7 cellular contexts compared by ENCODE assay signal in genomic region chr9:111983484-111983908, GRCh38.
A peak's percentile ranks its signal among the peaks of the same experiment; 100 is the strongest.
DNase-seq lines count a peak whose midpoint lies in the region; ATAC-seq and TF ChIP-seq lines count a peak whose summit lies in the region.

No MANE protein-coding gene starts in this region.

- 0 out of 2 replicates have a peak overlapping the region, but pooled peaks have one; percentile 8 for H3K9ac ChIP-seq in MM.1S (ENCODE audit: low read length)

- H3K27ac ChIP-seq in MM.1S (ENCODE audit: low read length) = peak overlapping the region; percentile 73
- peak overlapping the region; percentile 53 to 80 (median 72) for H3K27ac ChIP-seq in spleen

- H4K20me1 ChIP-seq in MM.1S (ENCODE audit: insufficient read depth, low read length) = no peaks in the 10 kb centered on the region

- H3K9me3 ChIP-seq in MM.1S (replicated peaks; ENCODE audit: insufficient read depth, low read length) (no peaks in the 10 kb centered on the region), spleen (no peaks in the 10 kb centered on the region)

- peak overlapping the region; percentile 66 for H2AFZ ChIP-seq in MM.1S (ENCODE audit: low read length)

- TF ChIP-seq CTCF in MM.1S (IDR thresholded peaks at IDR 0.05; ENCODE audit: low read length) = no peak
- TF ChIP-seq CTCF in spleen (IDR thresholded peaks at IDR 0.05 in 8 of 11, conservative IDR thresholded peaks at IDR 0.05 in 3 of 11) = no peak

- H3K79me2 ChIP-seq in MM.1S (ENCODE audit: low read length) = no peaks in the 10 kb centered on the region

- H3K4me2 ChIP-seq in MM.1S (ENCODE audit: low read depth, low read length) = peak overlapping the region; percentile 30; the same call in 1 of the 2 replicates

- no peak for TF ChIP-seq POLR2A in spleen (IDR thresholded peaks at IDR 0.05)

- H3K9me2 ChIP-seq in MM.1S (replicated peaks; ENCODE audit: insufficient read depth, low read length) = no peaks in the 10 kb centered on the region

- H3K27me3 ChIP-seq in MM.1S (replicated peaks; ENCODE audit: insufficient read depth, low read length) (no peaks in the 10 kb centered on the region), spleen (replicated peaks in 1 of 7) (no peaks in the 10 kb centered on the region)

- H3K36me3 ChIP-seq in MM.1S (replicated peaks; ENCODE audit: insufficient read depth, low read length) (no peaks in the 10 kb centered on the region), spleen (no peaks in the 10 kb centered on the region)

- ATAC-seq in GM19043 (IDR thresholded peaks at IDR 0.05; ENCODE audit: low read depth, unreplicated experiment) (peak; percentile 61), HG02678 (IDR thresholded peaks at IDR 0.05; ENCODE audit: unreplicated experiment) (peak; percentile 72)

- 45 to 74% (median 58%) methylated on average over 2 of the region's 2 CpGs for WGBS in spleen, 5 donors

- H3K4me3 ChIP-seq in MM.1S (ENCODE audit: low read length) (no peak overlapping the region), spleen (no peak overlapping the region)

- peak; percentile 63 for DNase-seq in MM.1S
- DNase-seq in spleen = no peak
- DNase-seq in activated CD4-positive, alpha-beta T cell treated with anti-CD3 and anti-CD28 coated beads for 48 hours = no peak
- no peak for DNase-seq in activated CD4-positive, alpha-beta T cell treated with anti-CD3 and anti-CD28 coated beads, Interleukin-2, amount 50 U/mL, for 1 hour
- no peak for DNase-seq in 8988T

- H3F3A ChIP-seq in MM.1S (ENCODE audit: insufficient read depth, low read length) = peaks cover 17% of the 10 kb centered on the region; the same call in 1 of the 2 replicates

- intact Hi-C loops in spleen (cut with DNase I; ENCODE audit: low total_unique reads) = no loop called here

- H3K4me1 ChIP-seq in MM.1S (ENCODE audit: low read length) (peaks cover 25% of the 10 kb centered on the region), spleen (peaks cover 4 to 55% (median 45%) of the 10 kb centered on the region in 6 donors)
